ENCODE assay signal across 30 cellular contexts in the genomic region with DNA sequence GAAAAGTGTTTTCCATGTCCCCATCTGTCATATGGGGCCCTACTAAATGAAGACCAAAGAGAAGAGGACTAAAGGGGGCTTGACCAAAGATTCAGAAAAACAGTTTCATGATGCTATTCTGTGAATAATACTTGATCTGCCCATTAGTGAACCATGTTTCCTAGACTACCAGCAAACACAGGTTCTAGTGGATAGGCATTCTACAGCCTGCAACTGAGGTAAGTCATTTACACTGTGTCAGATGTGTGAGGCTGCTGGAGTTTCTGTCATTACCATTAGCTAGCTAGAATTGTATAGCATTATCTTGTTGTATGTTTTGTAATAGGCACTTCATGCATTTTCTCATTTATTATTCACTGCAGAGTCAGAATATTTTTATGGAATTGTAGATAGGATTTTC. TPM values are rescaled to one million over a fixed set of nuclear protein-coding genes. Genes with fewer than 3 reads are reported as not detected.
A peak's percentile ranks its signal among the peaks of the same experiment; 100 is the strongest.
DNase-seq lines count a peak whose midpoint lies in the region; ATAC-seq, FAIRE-seq and TF ChIP-seq lines count a peak whose summit lies in the region.
"Had no signal": no experiment of that assay in that cellular context is flagged by ENCODE, and none has a peak within 500 bp of the region (broad histone marks: within the 10 kb centered on the region; RNA-seq: fewer than 3 reads in every experiment).

No MANE protein-coding gene starts in this region.

- FAIRE-seq in A549 (lab: Jason Lieb, UNC) = peak; percentile 59
- no peak for FAIRE-seq in RCC 7860 (lab: Jason Lieb, UNC)

- no peak for TF ChIP-seq RAD21 in A549 (conservative IDR thresholded peaks at IDR 0.05 in 1 of 2, IDR thresholded peaks at IDR 0.05 in 1 of 2)

- no peak for TF ChIP-seq POLR2A in A549 (IDR thresholded peaks at IDR 0.05; ENCODE audit: low read length)

- peaks cover 18% of the 10 kb centered on the region; the same call in 2 of the 3 replicates for H3K4me1 ChIP-seq in A549
- H3K4me1 ChIP-seq: body of pancreas, left ventricle myocardium inferior, vagina had no signal

- H3K4me3 Mint-ChIP-seq in T-helper 1 cell treated with Interleukin-12 subunit alpha and Interleukin-12 subunit beta and Interleukin-4 antibody, amounts not matched to agents 30 μg/mL and 1 μg/mL, for 36 hours = peak overlapping the region; percentile 5
- H3K4me3 Mint-ChIP-seq in activated CD4-positive, alpha-beta memory T cell treated with anti-CD3 and anti-CD28 coated beads for 36 hours = no peak overlapping the region
- H3K4me3 Mint-ChIP-seq: GM23338 had no signal

- no peak for ATAC-seq in A549
- ATAC-seq: body of pancreas, GM23338, PC-3, Right ventricle myocardium inferior had no signal

- no peak overlapping the region for H3K27ac ChIP-seq in A549
- H3K27ac ChIP-seq: body of pancreas, dorsolateral prefrontal cortex, left ventricle myocardium inferior, neutrophil, vagina, WERI-Rb-1 had no signal

- H3K27ac Mint-ChIP-seq in T-helper 1 cell treated with Interleukin-12 subunit alpha and Interleukin-12 subunit beta and Interleukin-4 antibody, amounts not matched to agents 30 μg/mL and 1 μg/mL, for 36 hours = peak overlapping the region; percentile 53
- peak overlapping the region; percentile 58 for H3K27ac Mint-ChIP-seq in activated CD4-positive, alpha-beta memory T cell treated with anti-CD3 and anti-CD28 coated beads for 36 hours
- H3K27ac Mint-ChIP-seq: GM23338 had no signal

- no peak overlapping the region for H3K4me3 ChIP-seq in A549
- H3K4me3 ChIP-seq: body of pancreas, dorsolateral prefrontal cortex, GM23338, left ventricle myocardium inferior, vagina had no signal

- intact Hi-C loops in activated CD4-positive, alpha-beta memory T cell treated with anti-CD3 and anti-CD28 coated beads for 36 hours (cut with micrococcal nuclease) = no loop called here

- TF ChIP-seq EP300 in A549 (IDR thresholded peaks at IDR 0.05) = no peak

- POLR2A ChIA-PET in A549 (lab: Yijun Ruan, JAX) = no interaction called here
- POLR2A ChIA-PET in activated CD4-positive, alpha-beta memory T cell treated with anti-CD3 and anti-CD28 coated beads for 36 hours (lab: Charles Lee) = interaction anchor here (1.2 to 2.0 kb wide), 3 partner anchors 10 to 433 kb away, joined by 3 to 20 read pairs (median 4); partner anchors contain the start of gene SIAH2

- CTCF ChIA-PET in A549 (lab: Yijun Ruan, JAX) = interaction anchor here (1.5 to 3.0 kb wide), 5 partner anchors 9 to 86 kb away, joined by 3 to 13 read pairs (median 4); no protein-coding TSS in a partner anchor
- CTCF ChIA-PET in activated CD4-positive, alpha-beta memory T cell treated with anti-CD3 and anti-CD28 coated beads for 36 hours (lab: Charles Lee) = interaction anchor here (0.9 to 3.1 kb wide), 3 partner anchors 11 to 86 kb away, joined by 3 to 24 read pairs (median 3); no protein-coding TSS in a partner anchor

- no peaks in the 10 kb centered on the region for H3K9me3 ChIP-seq in A549
- H3K9me3 ChIP-seq: body of pancreas, left ventricle myocardium inferior, neutrophil, vagina had no signal

- H3K4me1 Mint-ChIP-seq in T-helper 1 cell treated with Interleukin-12 subunit alpha and Interleukin-12 subunit beta and Interleukin-4 antibody, amounts not matched to agents 30 μg/mL and 1 μg/mL, for 36 hours (ENCODE audit: low read depth) = peaks cover 43% of the 10 kb centered on the region
- H3K4me1 Mint-ChIP-seq in activated CD4-positive, alpha-beta memory T cell treated with anti-CD3 and anti-CD28 coated beads for 36 hours (ENCODE audit: low read depth) = peaks cover 57% of the 10 kb centered on the region
- H3K4me1 Mint-ChIP-seq: GM23338 had no signal

- peaks cover 5% of the 10 kb centered on the region for H3K9me3 Mint-ChIP-seq in T-helper 1 cell treated with Interleukin-12 subunit alpha and Interleukin-12 subunit beta and Interleukin-4 antibody, amounts not matched to agents 30 μg/mL and 1 μg/mL, for 36 hours
- H3K9me3 Mint-ChIP-seq in activated CD4-positive, alpha-beta memory T cell treated with anti-CD3 and anti-CD28 coated beads for 36 hours = peaks cover 11% of the 10 kb centered on the region
- H3K9me3 Mint-ChIP-seq: GM23338 had no signal

- DNase-seq in T-helper 1 cell = no peak
- DNase-seq in A549 (ENCODE audit: low read depth in 1 of 2, low spot score in 1 of 2) = no peak
- DNase-seq in activated CD4-positive, alpha-beta memory T cell treated with anti-CD3 and anti-CD28 coated beads for 36 hours = no peak
- peak; percentile 24 for DNase-seq in kidney glomerular epithelial cell (lab: John Stamatoyannopoulos, UW)
- no peak for DNase-seq in AML-193 (lab: John Stamatoyannopoulos, UW)
- no peak for DNase-seq in RCC 7860 (ENCODE audit: low spot score)
- DNase-seq in stimulated activated CD4-positive, alpha-beta T cell treated with anti-CD3 and anti-CD28 coated beads, Interleukin-2, amount 100 ng/mL, for 48 hours = no peak
- DNase-seq: activated CD4-positive, alpha-beta T cell treated with anti-CD3 and anti-CD28 coated beads, Interleukin-2, amount 50 U/mL, for 48 hours; body of pancreas; CD4-positive, alpha-beta memory T cell; dorsolateral prefrontal cortex; Kasumi-1; left ventricle myocardium inferior; MV-4-11; NCI-H1436 treated with DMSO at 0.1 percent for 48 hours; NCI-H446 treated with DMSO at 0.1 percent for 48 hours; PC-3; stimulated activated naive CD4-positive, alpha-beta T cell treated with Interleukin-2 at 50 U/mL for 16 hours; T-helper 9 cell; WERI-Rb-1 had no signal

- no peak overlapping the region for H3K4me2 ChIP-seq in A549
- H3K4me2 ChIP-seq: GM23338 had no signal

- TF ChIP-seq CTCF in A549 (IDR thresholded peaks at IDR 0.05) = no peak

- H3K36me3 Mint-ChIP-seq in T-helper 1 cell treated with Interleukin-12 subunit alpha and Interleukin-12 subunit beta and Interleukin-4 antibody, amounts not matched to agents 30 μg/mL and 1 μg/mL, for 36 hours (ENCODE audit: low read depth) = peaks cover 66% of the 10 kb centered on the region
- H3K36me3 Mint-ChIP-seq in activated CD4-positive, alpha-beta memory T cell treated with anti-CD3 and anti-CD28 coated beads for 36 hours = peaks cover 60% of the 10 kb centered on the region

- H3K27me3 Mint-ChIP-seq in T-helper 1 cell treated with Interleukin-12 subunit alpha and Interleukin-12 subunit beta and Interleukin-4 antibody, amounts not matched to agents 30 μg/mL and 1 μg/mL, for 36 hours (ENCODE audit: low read depth) = no peaks in the 10 kb centered on the region
- H3K27me3 Mint-ChIP-seq in activated CD4-positive, alpha-beta memory T cell treated with anti-CD3 and anti-CD28 coated beads for 36 hours = no peaks in the 10 kb centered on the region
- H3K27me3 Mint-ChIP-seq: CD4-positive, alpha-beta memory T cell had no signal

TF ChIP-seq in A549, 52 proteins besides CTCF, POLR2A, EP300 and RAD21:
- no peak for TF ChIP-seq KDM1A (IDR thresholded peaks at IDR 0.05; ENCODE audit: low read depth)
- no peak for TF ChIP-seq NPAS2 (CRISPR knock-in tag; IDR thresholded peaks at IDR 0.05; ENCODE audit: borderline replicate concordance)
- no peak for TF ChIP-seq MAZ (IDR thresholded peaks at IDR 0.05; ENCODE audit: borderline replicate concordance, low read depth, low read length)
- no peak for TF ChIP-seq EHF (CRISPR knock-in tag; IDR thresholded peaks at IDR 0.05)
- TF ChIP-seq ZSCAN20 (CRISPR knock-in tag; IDR thresholded peaks at IDR 0.05) = no peak

RNA-seq across cellular contexts. Expression of gene GPR171, which starts 6.6 kb away (rescaled TPM):
- polyA plus RNA-seq in A549 (2011; rRNA removed) (not detected in 2 replicates), A549 (2017; fragmentation: RNase III; extraction: RNeasy Plus Mini Kit Qiagen cat#74134 plus additional on column Dnase treatment) (not detected in 3 replicates)
- polyA plus RNA-seq in A549 (2012; cell fraction: cytosol; rRNA removed) = not detected in 2 replicates
- polyA plus RNA-seq in A549 (2012; cell fraction: nucleus; rRNA removed) = not detected in 2 replicates
- not detected in 2 replicates for polyA minus RNA-seq in A549 (2011; rRNA and poly(A)+ RNA removed)
- total RNA-seq in activated CD4-positive, alpha-beta memory T cell treated with anti-CD3 and anti-CD28 coated beads for 36 hours = 10 to 100 TPM; 70.7 to 74.0 TPM
- total RNA-seq: A172, cerebellum, fibroblast of lung, G401, GM23338, left ventricle myocardium inferior, myocyte, PC-3 had no signal
- polyA plus RNA-seq: fibroblast of lung had no signal
